Comparison of ENCODE assay signal across 24 cellular contexts in genomic region chr1:5484451-5485165, GRCh38.
"Had no signal": no experiment of that assay in that cellular context is flagged by ENCODE, and none has a peak within 500 bp of the region (broad histone marks: within the 10 kb centered on the region; RNA-seq: fewer than 3 reads in every experiment).

No MANE protein-coding gene starts in this region.

- H3K36me3 ChIP-seq: colonic mucosa, esophagus muscularis mucosa, gastrocnemius medialis, heart right ventricle, left lung, lower lobe of right lung had no signal

- H3K4me1 ChIP-seq: colonic mucosa, esophagus muscularis mucosa, gastrocnemius medialis, heart right ventricle, left lung, lower lobe of right lung had no signal

- H3K9me3 ChIP-seq: colonic mucosa, esophagus muscularis mucosa, gastrocnemius medialis, heart right ventricle, left lung, lower lobe of right lung, mucosa of descending colon had no signal

- H3K4me3 Mint-ChIP-seq: dendritic cell treated with granulocyte-macrophage colony-stimulating factor and Interleukin-4, amounts not matched to agents 40 ng/mL and 50 ng/mL, for 4 days; effector memory CD8-positive, alpha-beta T cell; endodermal cell; mesothelial cell of epicardium had no signal

- H3K27me3 Mint-ChIP-seq: dendritic cell treated with granulocyte-macrophage colony-stimulating factor and Interleukin-4, amounts not matched to agents 40 ng/mL and 50 ng/mL, for 4 days had no signal

- DNase-seq: colonic mucosa; cortex of kidney; effector CD8-positive, alpha-beta T cell; effector memory CD8-positive, alpha-beta T cell; endodermal cell; foreskin melanocyte; gastrocnemius medialis; glutamatergic neuron; head of caudate nucleus; heart right ventricle; hippocampal formation; left cardiac atrium; left lung; left ventricle myocardium superior; lower lobe of right lung; mesenchymal stem cell; mucosa of descending colon had no signal

- H3K27ac Mint-ChIP-seq: dendritic cell treated with granulocyte-macrophage colony-stimulating factor and Interleukin-4, amounts not matched to agents 40 ng/mL and 50 ng/mL, for 4 days; mesothelial cell of epicardium had no signal

- H3K9me3 Mint-ChIP-seq: dendritic cell treated with granulocyte-macrophage colony-stimulating factor and Interleukin-4, amounts not matched to agents 40 ng/mL and 50 ng/mL, for 4 days; effector memory CD8-positive, alpha-beta T cell; mesothelial cell of epicardium had no signal

- H3K4me3 ChIP-seq: colonic mucosa, esophagus muscularis mucosa, gastrocnemius medialis, heart right ventricle, left lung, lower lobe of right lung, mucosa of descending colon had no signal

- H3K27ac ChIP-seq: colonic mucosa, esophagus muscularis mucosa, gastrocnemius medialis, heart right ventricle, left lung, lower lobe of right lung had no signal

- H3K36me3 Mint-ChIP-seq: mesothelial cell of epicardium had no signal

- ATAC-seq: effector memory CD8-positive, alpha-beta T cell; gastrocnemius medialis; heart right ventricle; left cardiac atrium; left lung; left ventricle myocardium superior; lower lobe of right lung; mucosa of descending colon had no signal

- H3K27me3 ChIP-seq: colonic mucosa had no signal

- FAIRE-seq: endometrium, endothelial cell of umbilical vein, islet of Langerhans, keratinocyte had no signal
